In the genomic region with DNA sequence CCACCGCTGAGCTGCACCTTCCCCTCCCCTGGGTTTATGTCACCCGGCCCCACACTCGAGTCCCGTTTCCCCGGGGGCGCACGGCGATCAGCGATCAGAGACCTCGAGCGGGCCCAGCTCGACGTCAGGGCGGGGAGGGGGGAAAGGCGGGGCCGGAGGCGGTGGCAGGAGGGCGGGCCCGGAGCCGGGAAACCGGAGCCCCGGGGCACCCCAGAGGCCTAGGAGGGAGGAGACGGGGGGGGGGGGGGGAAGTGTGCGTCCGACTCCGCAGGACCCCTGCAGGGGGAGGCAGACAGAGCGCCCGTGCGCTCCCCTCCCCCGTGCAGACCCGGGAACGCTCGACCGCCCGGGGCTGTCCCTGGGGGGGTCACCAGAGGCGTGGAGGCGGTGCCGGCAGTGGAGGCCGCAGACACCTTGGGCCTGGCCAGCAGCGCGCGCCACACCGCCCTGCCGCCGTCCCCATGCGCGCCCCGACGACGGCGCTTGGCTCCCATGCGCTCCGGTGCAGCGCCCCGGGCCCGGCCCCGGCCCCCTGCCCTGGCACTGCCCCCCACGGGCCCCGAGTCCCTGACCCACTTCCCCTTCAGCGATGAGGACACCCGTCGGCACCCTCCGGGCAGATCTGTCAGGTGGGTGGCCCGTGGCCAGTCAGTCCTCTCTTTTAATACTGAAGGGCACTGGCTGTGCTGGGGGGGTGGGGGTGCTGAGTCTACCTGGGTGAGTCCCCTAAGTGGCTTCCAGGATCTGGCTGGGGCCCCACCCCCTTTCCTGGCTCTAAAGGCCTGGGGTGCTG, we compare ENCODE assay signal across 8 cellular contexts. TPM values are rescaled to one million over a fixed set of nuclear protein-coding genes. Genes with fewer than 3 reads are reported as not detected.
A peak's percentile ranks its signal among the peaks of the same experiment; 100 is the strongest.
DNase-seq lines count a peak whose midpoint lies in the region; ATAC-seq, FAIRE-seq and TF ChIP-seq lines count a peak whose summit lies in the region.

No MANE protein-coding gene starts in this region.

- H3K27ac ChIP-seq in body of pancreas (peak overlapping the region; percentile 69 to 85 (median 78)), kidney (ENCODE audit: low read depth in 2 of 2, low read length in 2 of 2) (peak overlapping the region in 1 of 2 donors; percentile 17)

- no peak overlapping the region for H3K9ac ChIP-seq in kidney (ENCODE audit: low read length in 2 of 2)

- H3K27ac Mint-ChIP-seq in stimulated activated memory B cell treated with anti-CD40 and anti-IgM and Interleukin-4, amounts not matched to agents 10 μg/mL and 1 μg/mL and 100 μg/mL, for 72 hours, result peak overlapping the region; percentile 95

- peak overlapping the region; percentile 45 for H3K4me3 ChIP-seq in H7 (ENCODE audit: insufficient read depth, low read depth, low read length)
- peak overlapping the region; percentile 11 to 50 for H3K4me3 ChIP-seq in body of pancreas
- H3K4me3 ChIP-seq in kidney (ENCODE audit: low read length in 2 of 2), result peak overlapping the region in 1 of 2 donors; percentile 79

- no peaks in the 10 kb centered on the region for H3K9me3 ChIP-seq in body of pancreas
- H3K9me3 ChIP-seq in kidney (ENCODE audit: control insufficient read depth in 1 of 2, low read length in 2 of 2), result no peaks in the 10 kb centered on the region

- H3K4me1 Mint-ChIP-seq in stimulated activated memory B cell treated with anti-CD40 and anti-IgM and Interleukin-4, amounts not matched to agents 10 μg/mL and 1 μg/mL and 100 μg/mL, for 72 hours, result peaks cover 66% of the 10 kb centered on the region

- H3K27me3 Mint-ChIP-seq in stimulated activated memory B cell treated with anti-CD40 and anti-IgM and Interleukin-4, amounts not matched to agents 10 μg/mL and 1 μg/mL and 100 μg/mL, for 72 hours, result peaks cover 15% of the 10 kb centered on the region

- no peak for TF ChIP-seq CTCF in body of pancreas (IDR thresholded peaks at IDR 0.05)
- TF ChIP-seq CTCF in kidney (IDR thresholded peaks at IDR 0.05; ENCODE audit: borderline replicate concordance, extremely low read depth, insufficient read depth), result no peak

- DNase-seq in H7 (peak; percentile 94), T-helper 2 cell (peak; percentile 44 to 80 (median 69)), body of pancreas (peak; percentile 64 to 76 (median 68)), kidney (peak; percentile 92), DMS153 (lab: John Stamatoyannopoulos, UW) (no peak), NCI-H1694 treated with DMSO at 0.1 percent for 48 hours (lab: John Stamatoyannopoulos, UW) (no peak)

- ATAC-seq in body of pancreas, result peak; percentile 66
- peak; percentile 72 for ATAC-seq in stimulated activated memory B cell treated with anti-CD40 and anti-IgM and Interleukin-4, amounts not matched to agents 10 μg/mL and 1 μg/mL and 100 μg/mL, for 72 hours
- no peak for ATAC-seq in GM18502 (IDR thresholded peaks at IDR 0.05; ENCODE audit: poor library complexity, unreplicated experiment)

- 0 to 1% methylated on average over 12 to 48 of the region's 64 CpGs for WGBS in body of pancreas, 2 donors

- H3K4me3 Mint-ChIP-seq in stimulated activated memory B cell treated with anti-CD40 and anti-IgM and Interleukin-4, amounts not matched to agents 10 μg/mL and 1 μg/mL and 100 μg/mL, for 72 hours, result peak overlapping the region; percentile 88

- H3K4me1 ChIP-seq in body of pancreas, result peaks cover 37% of the 10 kb centered on the region
- peaks cover 0 to 14% of the 10 kb centered on the region in 2 donors for H3K4me1 ChIP-seq in kidney (ENCODE audit: control insufficient read depth in 1 of 2, insufficient read depth in 1 of 2, low read depth in 1 of 2, low read length in 2 of 2)

- intact Hi-C loops in body of pancreas (cut with DNase I) (no loop called here), kidney (cut with DNase I) (no loop called here)

- TF ChIP-seq POLR2A in body of pancreas (IDR thresholded peaks at IDR 0.05), result peak in 1 of 3 donors; percentile 8

- H3K27me3 ChIP-seq in H7 (ENCODE audit: control insufficient read depth, insufficient read depth, low read length) (peaks cover 53% of the 10 kb centered on the region), body of pancreas (no peaks in the 10 kb centered on the region)

- H3K36me3 Mint-ChIP-seq in stimulated activated memory B cell treated with anti-CD40 and anti-IgM and Interleukin-4, amounts not matched to agents 10 μg/mL and 1 μg/mL and 100 μg/mL, for 72 hours, result no peaks in the 10 kb centered on the region

- H3K9me3 Mint-ChIP-seq in stimulated activated memory B cell treated with anti-CD40 and anti-IgM and Interleukin-4, amounts not matched to agents 10 μg/mL and 1 μg/mL and 100 μg/mL, for 72 hours, result no peaks in the 10 kb centered on the region

- no peak for FAIRE-seq in kidney (lab: Jason Lieb, UNC)

- H3K36me3 ChIP-seq in H7 (replicated peaks; ENCODE audit: control insufficient read depth, insufficient read depth, low read length), result no peaks in the 10 kb centered on the region
- H3K36me3 ChIP-seq in body of pancreas (replicated peaks in 1 of 2; ENCODE audit: insufficient read depth in 1 of 2, low read depth in 2 of 2), result no peaks in the 10 kb centered on the region
- no peaks in the 10 kb centered on the region for H3K36me3 ChIP-seq in kidney (ENCODE audit: control insufficient read depth in 1 of 2, insufficient read depth in 2 of 2, low read length in 2 of 2)

RNA-seq across cellular contexts. Expression of a gene that starts 11.8 kb away (rescaled TPM):
- 2.3 and 2.6 TPM in 2 replicates for total RNA-seq in H7 (2014; rRNA removed; shearing (Covaris generic))
- total RNA-seq in body of pancreas (10 to 100 TPM in 1 of 2 donors, 1 to 10 TPM in 1; 8.8 to 17.1 TPM), kidney (17.5 TPM)
- 4.5 TPM for polyA plus RNA-seq in kidney (ENCODE audit: insufficient read depth, low read depth, low replicate concordance)

RNA-seq across cellular contexts. Expression of a gene that starts 28.8 kb away (rescaled TPM):
- total RNA-seq in H7 (2014; rRNA removed; shearing (Covaris generic)), result 226 and 254 TPM in 2 replicates
- total RNA-seq in body of pancreas, result 100 to 1,000 TPM in 1 of 2 donors, 10 to 100 TPM in 1; 89.7 to 122 TPM
- 139 TPM for total RNA-seq in kidney
- 149 TPM for polyA plus RNA-seq in kidney (ENCODE audit: insufficient read depth, low read depth, low replicate concordance)

RNA-seq across cellular contexts. Expression of a gene that starts 51.8 kb away (rescaled TPM):
- 48.0 and 48.3 TPM in 2 replicates for total RNA-seq in H7 (2014; rRNA removed; shearing (Covaris generic))
- total RNA-seq in body of pancreas, result 100 to 1,000 TPM in 1 of 2 donors, 10 to 100 TPM in 1; 72.4 to 168 TPM
- total RNA-seq in kidney, result 127 TPM
- 131 TPM for polyA plus RNA-seq in kidney (ENCODE audit: insufficient read depth, low read depth, low replicate concordance)

Comparison
In these comparisons a context has a peak if more than half of its experiments do, and no peak if none do; other contexts are left out.
1. DNase-seq: peak in H7 (single experiment), T-helper 2 cell (5 of 5), body of pancreas (4 of 4) and kidney (single experiment); none in DMS153 (single experiment) and NCI-H1694 treated with DMSO at 0.1 percent for 48 hours (single experiment).